ENCODE assay signal across 23 cellular contexts in genomic region chr18:56505971-56506370, GRCh38.
"Had no signal": no experiment of that assay in that cellular context is flagged by ENCODE, and none has a peak within 500 bp of the region (broad histone marks: within the 10 kb centered on the region; RNA-seq: fewer than 3 reads in every experiment).

No MANE protein-coding gene starts in this region.

- H3K4me3 ChIP-seq: hepatocyte, lung, neural progenitor cell, ovary, right atrium auricular region, testis, tibial nerve, upper lobe of right lung, vagina had no signal

- H3K9me3 ChIP-seq: ovary, right atrium auricular region, testis, tibial nerve, upper lobe of right lung, vagina had no signal

- H3K79me2 ChIP-seq: hepatocyte had no signal

- H3K27me3 ChIP-seq: foreskin keratinocyte, hepatocyte, neural progenitor cell, ovary, right atrium auricular region, testis, tibial nerve, upper lobe of right lung, vagina had no signal

- H3K36me3 ChIP-seq: neural progenitor cell, ovary, right atrium auricular region, tibial nerve, upper lobe of right lung, vagina had no signal

- ATAC-seq: esophagus mucosa; foreskin keratinocyte; left colon; left ventricle myocardium superior; natural killer cell treated with Interleukin-12 subunit alpha and Interleukin-12 subunit beta and Interleukin-15 and Interleukin-18, amount 100 ng/mL, for 72 hours; upper lobe of right lung had no signal

- DNase-seq: effector memory CD4-positive, alpha-beta T cell; foreskin keratinocyte; left colon; left ventricle myocardium superior; mesenchymal stem cell; midbrain; nucleus accumbens; ovary; stimulated activated CD4-positive, alpha-beta T cell treated with anti-CD3 and anti-CD28 coated beads, Interleukin-1b, Interleukin-23, amount 100 ng/mL, for 48 hours; stimulated activated CD4-positive, alpha-beta T cell treated with anti-CD3 and anti-CD28 coated beads, Interleukin-4, amount 100 ng/mL, for 4 hours; stimulated activated naive B cell treated with anti-CD40 and anti-IgM and Interleukin-4, amounts not matched to agents 10 μg/mL and 1 μg/mL and 100 μg/mL, for 72 hours; stimulated activated naive CD8-positive, alpha-beta T cell treated with anti-CD3 and anti-CD28 coated beads, Interleukin-15, amount 100 ng/mL, for 72 hours; testis; upper lobe of right lung had no signal

- H3K9me3 Mint-ChIP-seq: stimulated activated naive CD8-positive, alpha-beta T cell treated with anti-CD3 and anti-CD28 coated beads, Interleukin-15, amount 100 ng/mL, for 72 hours had no signal

- H3K27ac ChIP-seq: foreskin keratinocyte, hepatocyte, neural progenitor cell, ovary, right atrium auricular region, testis, tibial nerve, upper lobe of right lung, vagina had no signal

- H2AFZ ChIP-seq: hepatocyte, neural progenitor cell had no signal

- H3K36me3 Mint-ChIP-seq: natural killer cell treated with Interleukin-12 subunit alpha and Interleukin-12 subunit beta and Interleukin-15 and Interleukin-18, amount 100 ng/mL, for 72 hours; neural progenitor cell; stimulated activated naive B cell treated with anti-CD40 and anti-IgM and Interleukin-4, amounts not matched to agents 10 μg/mL and 1 μg/mL and 100 μg/mL, for 72 hours had no signal

- H3K27ac Mint-ChIP-seq: natural killer cell treated with Interleukin-12 subunit alpha and Interleukin-12 subunit beta and Interleukin-15 and Interleukin-18, amount 100 ng/mL, for 72 hours; neural progenitor cell had no signal

- H3K4me2 ChIP-seq: hepatocyte, neural progenitor cell had no signal

- H3K4me3 Mint-ChIP-seq: natural killer cell treated with Interleukin-12 subunit alpha and Interleukin-12 subunit beta and Interleukin-15 and Interleukin-18, amount 100 ng/mL, for 72 hours; neural progenitor cell; stimulated activated naive B cell treated with anti-CD40 and anti-IgM and Interleukin-4, amounts not matched to agents 10 μg/mL and 1 μg/mL and 100 μg/mL, for 72 hours; stimulated activated naive CD8-positive, alpha-beta T cell treated with anti-CD3 and anti-CD28 coated beads, Interleukin-15, amount 100 ng/mL, for 72 hours had no signal

- H3K4me1 ChIP-seq: foreskin keratinocyte, upper lobe of right lung, vagina had no signal

- FAIRE-seq: endometrium had no signal

- H3K9ac ChIP-seq: neural progenitor cell had no signal
